Comparison of ENCODE assay signal across 1 cellular context in genomic region chr3:52187576-52187975, GRCh38.
TF ChIP-seq lines count a peak whose summit lies in the region.

No MANE protein-coding gene starts in this region.

TF ChIP-seq in HepG2, 621 proteins besides CTCF, POLR2A, EP300 and RAD21:
- TF ChIP-seq RCOR2 (CRISPR knock-in tag; IDR thresholded peaks at IDR 0.05) (0 out of 2 replicates have a peak, but pooled peaks have one; percentile 17), SRSF9 (IDR thresholded peaks at IDR 0.05; ENCODE audit: borderline replicate concordance, insufficient read depth, low read depth, low read length, poor library complexity, severe bottlenecking) (no peak)
